13 cellular contexts compared by ENCODE assay signal in genomic region chr20:59027746-59028320, GRCh38. TPM values are rescaled to one million over a fixed set of nuclear protein-coding genes. Genes with fewer than 3 reads are reported as not detected.
DNase-seq lines count a peak whose midpoint lies in the region; ATAC-seq lines count a peak whose summit lies in the region.
"Had no signal": no experiment of that assay in that cellular context is flagged by ENCODE, and none has a peak within 500 bp of the region (broad histone marks: within the 10 kb centered on the region; RNA-seq: fewer than 3 reads in every experiment).

No MANE protein-coding gene starts in this region.

- H3K27ac Mint-ChIP-seq in naive thymus-derived CD4-positive, alpha-beta T cell, result peak overlapping the region in 1 of 9 donors; percentile 10

- no peaks in the 10 kb centered on the region for H3K27me3 Mint-ChIP-seq in naive thymus-derived CD4-positive, alpha-beta T cell

- no peaks in the 10 kb centered on the region for H3K9me3 Mint-ChIP-seq in naive thymus-derived CD4-positive, alpha-beta T cell

- peak overlapping the region; percentile 27 for H3K27ac ChIP-seq in naive thymus-derived CD4-positive, alpha-beta T cell (ENCODE audit: low read depth, low read length)
- H3K27ac ChIP-seq: lower lobe of right lung, SJSA1 had no signal

- peaks cover 41 to 46% of the 10 kb centered on the region in 2 donors for H3K4me1 ChIP-seq in naive thymus-derived CD4-positive, alpha-beta T cell (ENCODE audit: control insufficient read depth in 2 of 2, insufficient read depth in 2 of 2, low read length in 2 of 2)

- no peak overlapping the region for H3K4me3 ChIP-seq in naive thymus-derived CD4-positive, alpha-beta T cell (ENCODE audit: low read length)
- H3K4me3 ChIP-seq: SJSA1 had no signal

- H3K36me3 ChIP-seq in naive thymus-derived CD4-positive, alpha-beta T cell (ENCODE audit: control insufficient read depth in 2 of 3, insufficient read depth in 3 of 3, low read length in 3 of 3), result peaks cover 19 to 67% (median 32%) of the 10 kb centered on the region in 3 experiments

- H3K9me3 ChIP-seq in naive thymus-derived CD4-positive, alpha-beta T cell (ENCODE audit: control insufficient read depth in 2 of 3, low read length in 3 of 3), result no peaks in the 10 kb centered on the region
- H3K9me3 ChIP-seq: lower lobe of right lung, SJSA1 had no signal

- CTCF ChIA-PET in naive thymus-derived CD4-positive, alpha-beta T cell (lab: Charles Lee), result no interaction called here

- POLR2A ChIA-PET in naive thymus-derived CD4-positive, alpha-beta T cell (lab: Charles Lee), result interaction anchor here (1.2 kb wide), 1 partner anchor 9 kb away, joined by 6 read pairs; no protein-coding TSS in a partner anchor

- peak overlapping the region in 2 of 10 donors; percentile 54 to 87 for H3K4me3 Mint-ChIP-seq in naive thymus-derived CD4-positive, alpha-beta T cell

- no peaks in the 10 kb centered on the region for H3K27me3 ChIP-seq in naive thymus-derived CD4-positive, alpha-beta T cell (ENCODE audit: control insufficient read depth in 2 of 2, insufficient read depth in 2 of 2, low read length in 2 of 2)
- H3K27me3 ChIP-seq: SJSA1 had no signal

- intact Hi-C loops in naive thymus-derived CD4-positive, alpha-beta T cell (cut with micrococcal nuclease), result no loop called here

- ATAC-seq in naive thymus-derived CD4-positive, alpha-beta T cell, result no peak
- ATAC-seq in GM21717 (IDR thresholded peaks at IDR 0.05; ENCODE audit: unreplicated experiment), result no peak
- ATAC-seq: lower lobe of right lung, sciatic nerve had no signal

- H3K4me1 Mint-ChIP-seq in naive thymus-derived CD4-positive, alpha-beta T cell, result peaks cover 52 to 75% (median 67%) of the 10 kb centered on the region in 7 donors

- DNase-seq in HS-5 (ENCODE audit: low read depth) (peak; percentile 44), amniotic epithelial cell (ENCODE audit: low read depth) (peak; percentile 81), SW480 (ENCODE audit: low spot score) (no peak)
- DNase-seq in naive thymus-derived CD4-positive, alpha-beta T cell, result no peak
- DNase-seq in activated effector memory CD4-positive, alpha-beta T cell treated with anti-CD3 and anti-CD28 coated beads, Interleukin-2, amount 50 U/mL, for 16 hours, result no peak
- DNase-seq: activated CD4-positive, alpha-beta T cell treated with anti-CD3 and anti-CD28 coated beads, Interleukin-2, amount 50 U/mL, for 1 hour; anterior cingulate cortex; DMS53; lower lobe of right lung; NCI-H226 had no signal

- H3K36me3 Mint-ChIP-seq in naive thymus-derived CD4-positive, alpha-beta T cell, result peaks cover 7 to 51% (median 37%) of the 10 kb centered on the region in 5 donors

RNA-seq across cellular contexts. Expression of gene ATP5F1E, which starts 4.3 kb away (rescaled TPM):
- total RNA-seq in naive thymus-derived CD4-positive, alpha-beta T cell, result 10 to 100 TPM; 57.0 to 81.7 (median 67.4) TPM
- polyA plus RNA-seq in naive thymus-derived CD4-positive, alpha-beta T cell, result 10 to 100 TPM; 31.4 to 75.7 TPM

RNA-seq across cellular contexts. Expression of gene TUBB1, which starts 8.6 kb away (rescaled TPM):
- 1 to 10 TPM in 1 of 5 experiments, under 1 TPM in 1, not detected in 3; 0.98 to 9.5 TPM for total RNA-seq in naive thymus-derived CD4-positive, alpha-beta T cell
- under 1 TPM; 0.14 to 0.22 TPM for polyA plus RNA-seq in naive thymus-derived CD4-positive, alpha-beta T cell

RNA-seq across cellular contexts. Expression of gene PRELID3B, which starts 14.8 kb away (rescaled TPM):
- 10 to 100 TPM; 37.1 to 70.4 (median 44.0) TPM for total RNA-seq in naive thymus-derived CD4-positive, alpha-beta T cell
- polyA plus RNA-seq in naive thymus-derived CD4-positive, alpha-beta T cell, result 10 to 100 TPM; 17.6 to 27.4 TPM

RNA-seq across cellular contexts. Expression of gene CTSZ, which starts 20.8 kb away (rescaled TPM):
- total RNA-seq in naive thymus-derived CD4-positive, alpha-beta T cell, result 100 to 1,000 TPM in 1 of 5 experiments, 10 to 100 TPM in 4; 29.5 to 165 (median 34.1) TPM
- polyA plus RNA-seq in naive thymus-derived CD4-positive, alpha-beta T cell, result 1 to 10 TPM; 1.0 to 3.0 TPM

RNA-seq across cellular contexts. Expression of gene NELFCD, which starts 46.8 kb away (rescaled TPM):
- total RNA-seq in naive thymus-derived CD4-positive, alpha-beta T cell, result 10 to 100 TPM; 84.5 to 96.1 (median 90.8) TPM
- 10 to 100 TPM; 65.0 to 81.6 TPM for polyA plus RNA-seq in naive thymus-derived CD4-positive, alpha-beta T cell

Comparison
In these comparisons a context has a peak if more than half of its experiments do, and no peak if none do; other contexts are left out.
1. DNase-seq: peak in HS-5 (single experiment) and amniotic epithelial cell (single experiment); none in naive thymus-derived CD4-positive, alpha-beta T cell (0 of 9), activated effector memory CD4-positive, alpha-beta T cell treated with anti-CD3 and anti-CD28 coated beads, Interleukin-2, amount 50 U/mL, for 16 hours (single experiment) and SW480 (single experiment).